22 cellular contexts compared by ENCODE assay signal in the genomic region with DNA sequence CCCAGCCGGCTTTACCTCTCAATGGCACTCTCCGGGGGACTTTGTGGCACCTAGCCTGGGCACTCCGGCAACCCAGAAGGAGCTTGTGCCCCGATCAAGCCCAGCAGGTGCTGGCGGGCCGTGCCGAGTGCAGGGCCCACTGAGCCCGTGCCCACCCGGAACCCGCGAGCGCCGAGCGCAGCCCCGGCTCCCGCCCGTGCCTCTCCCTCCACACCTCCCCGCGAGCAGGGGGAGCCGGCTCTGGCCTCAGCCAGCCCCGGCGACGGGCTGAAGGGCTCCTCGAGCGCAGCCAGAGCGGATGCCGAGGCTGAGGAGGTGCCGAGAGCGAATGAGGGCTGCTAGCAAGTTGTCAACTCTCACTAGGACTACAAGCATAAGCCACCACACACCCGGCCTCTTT.
"Had no signal": no experiment of that assay in that cellular context is flagged by ENCODE, and none has a peak within 500 bp of the region (broad histone marks: within the 10 kb centered on the region; RNA-seq: fewer than 3 reads in every experiment).

No MANE protein-coding gene starts in this region.

- H3K27ac ChIP-seq: coronary artery, foreskin keratinocyte, heart left ventricle, left lung, lower lobe of right lung, parathyroid adenoma, prostate gland, right lobe of liver, spleen, tibial artery, upper lobe of right lung, vagina had no signal

- H3K9ac ChIP-seq: parathyroid adenoma had no signal

- H3K4me3 ChIP-seq: coronary artery, heart left ventricle, left lung, lower lobe of right lung, prostate gland, right lobe of liver, spleen, tibial artery, upper lobe of right lung, vagina had no signal

- H3K4me1 ChIP-seq: lower lobe of right lung, prostate gland, right lobe of liver, upper lobe of right lung, vagina had no signal

- DNase-seq: effector CD4-positive, alpha-beta T cell; endodermal cell; heart left ventricle; hypothalamus; lower lobe of right lung; mesenchymal stem cell; naive B cell; retina; right lobe of liver; spleen; stimulated activated CD4-positive, alpha-beta T cell treated with anti-CD3 and anti-CD28 coated beads, Interleukin-15, amount 100 ng/mL, for 24 hours; stimulated activated CD4-positive, alpha-beta T cell treated with anti-CD3 and anti-CD28 coated beads, Interleukin-1b, Interleukin-23, amount 100 ng/mL, for 48 hours; stimulated activated CD4-positive, alpha-beta T cell treated with anti-CD3 and anti-CD28 coated beads, Interleukin-4, amount 100 ng/mL, for 24 hours; tibial artery; upper lobe of right lung had no signal

- ATAC-seq: left lung; right lobe of liver; stimulated activated memory B cell treated with anti-CD40 and anti-IgM and Interleukin-4, amounts not matched to agents 10 μg/mL and 1 μg/mL and 100 μg/mL, for 72 hours; upper lobe of right lung had no signal

- H2AFZ ChIP-seq: parathyroid adenoma had no signal

- H3K36me3 ChIP-seq: heart left ventricle, left lung, lower lobe of right lung, prostate gland, right lobe of liver, tibial artery, upper lobe of right lung, vagina had no signal

- H3K9me3 ChIP-seq: lower lobe of right lung, prostate gland, upper lobe of right lung had no signal

- H3K27me3 ChIP-seq: foreskin keratinocyte, heart left ventricle, left lung, right lobe of liver, spleen, tibial artery, upper lobe of right lung, vagina had no signal
